ENCODE assay signal across 20 cellular contexts in the genomic region with DNA sequence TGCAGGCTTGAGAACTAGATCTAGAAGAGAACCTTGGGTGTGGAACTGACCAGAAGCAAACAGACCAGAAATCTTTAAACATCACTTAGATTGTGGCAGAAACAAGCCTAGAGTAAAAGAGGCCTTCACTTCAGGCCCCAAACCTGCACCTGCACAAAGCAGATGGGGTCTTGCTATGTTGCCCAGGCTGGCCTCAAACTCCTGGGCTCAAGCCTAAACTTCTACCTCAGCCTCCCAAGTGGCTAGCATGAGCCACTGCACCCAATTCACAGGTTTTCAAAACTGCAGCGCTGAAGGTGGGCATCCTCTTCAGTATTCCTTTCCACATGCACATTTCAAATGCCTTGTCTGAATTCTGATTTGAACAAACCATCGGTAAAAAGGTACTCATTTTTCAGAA. TPM values are rescaled to one million over a fixed set of nuclear protein-coding genes. Genes with fewer than 3 reads are reported as not detected.
A peak's percentile ranks its signal among the peaks of the same experiment; 100 is the strongest.
DNase-seq lines count a peak whose midpoint lies in the region; TF ChIP-seq lines count a peak whose summit lies in the region.
"Had no signal": no experiment of that assay in that cellular context is flagged by ENCODE, and none has a peak within 500 bp of the region (broad histone marks: within the 10 kb centered on the region; RNA-seq: fewer than 3 reads in every experiment).

No MANE protein-coding gene starts in this region.

- no peaks in the 10 kb centered on the region for H3K36me3 Mint-ChIP-seq in H9 (ENCODE audit: insufficient read depth in 1 of 3, low read depth in 3 of 3)
- H3K36me3 Mint-ChIP-seq in activated naive CD4-positive, alpha-beta T cell treated with anti-CD3 and anti-CD28 coated beads for 36 hours (ENCODE audit: low read depth): no peaks in the 10 kb centered on the region
- H3K36me3 Mint-ChIP-seq: CD4-positive, CD25-positive, alpha-beta regulatory T cell; IgD-negative memory B cell had no signal

- peaks cover under 1 to 2% of the 10 kb centered on the region in 2 experiments; a peak in 1 of 4 replicates for H3K4me1 Mint-ChIP-seq in H9
- H3K4me1 Mint-ChIP-seq in activated naive CD4-positive, alpha-beta T cell treated with anti-CD3 and anti-CD28 coated beads for 36 hours (ENCODE audit: low read depth): no peaks in the 10 kb centered on the region
- H3K4me1 Mint-ChIP-seq: CD4-positive, CD25-positive, alpha-beta regulatory T cell; IgD-negative memory B cell had no signal

- intact Hi-C loops in activated naive CD4-positive, alpha-beta T cell treated with anti-CD3 and anti-CD28 coated beads for 36 hours (cut with micrococcal nuclease): no loop called here

- H3K27me3 ChIP-seq in H9 (ENCODE audit: insufficient read depth, low read length) (no peaks in the 10 kb centered on the region), SK-N-SH (ENCODE audit: insufficient read depth) (no peaks in the 10 kb centered on the region)
- H3K27me3 ChIP-seq: BE2C had no signal

- H3K56ac ChIP-seq in H9 (ENCODE audit: insufficient read length, low read depth, low read length): no peak overlapping the region

- TF ChIP-seq EP300 in SK-N-SH (IDR thresholded peaks at IDR 0.05; ENCODE audit: borderline replicate concordance in 1 of 2, low read depth in 1 of 2, low read length in 1 of 2): no peak

- H3K79me2 ChIP-seq in H9 (ENCODE audit: insufficient read depth, low read length): no peaks in the 10 kb centered on the region
- H3K79me2 ChIP-seq in SK-N-SH (ENCODE audit: insufficient read depth): no peaks in the 10 kb centered on the region

- no peaks in the 10 kb centered on the region for H3K36me3 ChIP-seq in SK-N-SH (replicated peaks in 1 of 2; ENCODE audit: control insufficient read depth in 1 of 2, insufficient read depth in 2 of 2, low read length in 1 of 2)
- H3K36me3 ChIP-seq: BE2C had no signal

- no peak overlapping the region for H2AK5ac ChIP-seq in H9 (ENCODE audit: insufficient read length, low read length)

- no peak overlapping the region for H3K27ac Mint-ChIP-seq in H9
- no peak overlapping the region for H3K27ac Mint-ChIP-seq in activated naive CD4-positive, alpha-beta T cell treated with anti-CD3 and anti-CD28 coated beads for 36 hours
- H3K27ac Mint-ChIP-seq: CD4-positive, CD25-positive, alpha-beta regulatory T cell; IgD-negative memory B cell had no signal

- H4K91ac ChIP-seq in H9 (ENCODE audit: insufficient read length, low read depth, low read length): no peak overlapping the region

- no peak overlapping the region for H3K4me3 ChIP-seq in AG09309 (ENCODE audit: control insufficient read depth, low read depth, low read length)
- H3K4me3 ChIP-seq in epithelial cell of esophagus (ENCODE audit: low read length): no peak overlapping the region
- H3K4me3 ChIP-seq in SK-N-SH (ENCODE audit: low read depth in 2 of 2, low read length in 1 of 2): no peak overlapping the region
- H3K4me3 ChIP-seq: SK-N-MC had no signal

- no peaks in the 10 kb centered on the region for H4K20me1 ChIP-seq in H9 (ENCODE audit: control insufficient read depth, insufficient read depth, insufficient read length)
- no peaks in the 10 kb centered on the region for H4K20me1 ChIP-seq in SK-N-SH (ENCODE audit: insufficient read depth)

- H3K79me1 ChIP-seq in H9 (ENCODE audit: insufficient read depth, low read depth, low read length, poor library complexity, severe bottlenecking): no peaks in the 10 kb centered on the region

- no peaks in the 10 kb centered on the region for H3K9me3 ChIP-seq in H9 (ENCODE audit: control insufficient read depth, low read depth, low read length)
- no peaks in the 10 kb centered on the region for H3K9me3 ChIP-seq in SK-N-SH
- H3K9me3 ChIP-seq: BE2C had no signal

- no peak overlapping the region for H3T11ph ChIP-seq in H9 (ENCODE audit: low read length)

- H3K18ac ChIP-seq in H9 (ENCODE audit: insufficient read length, low read depth, low read length): no peak overlapping the region

- no peak overlapping the region for H3K4me3 Mint-ChIP-seq in H9
- no peak overlapping the region for H3K4me3 Mint-ChIP-seq in activated naive CD4-positive, alpha-beta T cell treated with anti-CD3 and anti-CD28 coated beads for 36 hours
- H3K4me3 Mint-ChIP-seq: CD4-positive, CD25-positive, alpha-beta regulatory T cell; IgD-negative memory B cell had no signal

- no peak for TF ChIP-seq RAD21 in SK-N-SH (IDR thresholded peaks at IDR 0.05; ENCODE audit: low read length)

- H2BK20ac ChIP-seq in H9 (ENCODE audit: low read depth, low read length, poor library complexity, severe bottlenecking): no peak overlapping the region

- H2AFZ ChIP-seq in H9 (ENCODE audit: low read length) (no peak overlapping the region), SK-N-SH (ENCODE audit: low read depth) (no peak overlapping the region)

- H3K23me2 ChIP-seq in H9 (ENCODE audit: insufficient read length, low read depth, low read length, poor library complexity, severe bottlenecking): no peaks in the 10 kb centered on the region

- H4K5ac ChIP-seq in H9 (ENCODE audit: insufficient read length, low read depth, low read length): no peak overlapping the region

- H3K9me3 Mint-ChIP-seq in H9: peaks cover 2 to 3% of the 10 kb centered on the region in 2 experiments; a peak in 2 of 5 replicates
- H3K9me3 Mint-ChIP-seq in activated naive CD4-positive, alpha-beta T cell treated with anti-CD3 and anti-CD28 coated beads for 36 hours: no peaks in the 10 kb centered on the region

- H2BK5ac ChIP-seq in H9 (ENCODE audit: insufficient read length, low read length): no peak overlapping the region

- CTCF ChIA-PET in RWPE1 (lab: Yijun Ruan, JAX): no interaction called here
- CTCF ChIA-PET in SK-N-SH (lab: Yijun Ruan, JAX): no interaction called here
- CTCF ChIA-PET in activated naive CD4-positive, alpha-beta T cell treated with anti-CD3 and anti-CD28 coated beads for 36 hours (lab: Charles Lee): no interaction called here

- peaks cover 13% of the 10 kb centered on the region for H3F3A ChIP-seq in SK-N-SH (replicated peaks; ENCODE audit: insufficient read depth)

- H3K4me1 ChIP-seq in H9 (ENCODE audit: insufficient read depth, low read length) (no peaks in the 10 kb centered on the region), SK-N-SH (ENCODE audit: control insufficient read depth in 1 of 2, insufficient read depth in 2 of 2, low read depth in 1 of 2, low read length in 1 of 2) (0 out of 4 replicates have a peak, but pooled peaks cover 0 to 3% of the 10 kb centered on the region in 2 experiments)

- H3K27ac ChIP-seq in H9 (ENCODE audit: insufficient read length, low read depth, low read length): no peak overlapping the region
- H3K27ac ChIP-seq in RWPE1: peak overlapping the region; percentile 43
- H3K27ac ChIP-seq in substantia nigra (ENCODE audit: low read depth, low read length, poor library complexity, severe bottlenecking): no peak overlapping the region
- no peak overlapping the region for H3K27ac ChIP-seq in SK-N-SH (ENCODE audit: low read depth in 2 of 2, low read length in 1 of 2)
- H3K27ac ChIP-seq: SK-N-MC had no signal

- no peak overlapping the region for H3K14ac ChIP-seq in H9 (ENCODE audit: insufficient read depth, low read length)

- peak; percentile 7 for TF ChIP-seq CTCF in AG09309 (IDR thresholded peaks at IDR 0.05; ENCODE audit: control insufficient read depth, insufficient read depth, low read depth, low read length, missing control alignments)
- TF ChIP-seq CTCF in H9 (conservative IDR thresholded peaks at IDR 0.05): 0 out of 3 replicates have a peak, but pooled peaks have one; percentile 19
- TF ChIP-seq CTCF in RWPE1 (conservative IDR thresholded peaks at IDR 0.05; ENCODE audit: low read depth): no peak
- TF ChIP-seq CTCF in epithelial cell of esophagus (IDR thresholded peaks at IDR 0.05; ENCODE audit: insufficient read depth, low read depth, low read length, missing control alignments): peak; percentile 4
- no peak for TF ChIP-seq CTCF in SK-N-SH (IDR thresholded peaks at IDR 0.05)

- DNase-seq in AG09309 (ENCODE audit: low read depth): no peak
- no peak for DNase-seq in H9
- DNase-seq in RWPE1 (ENCODE audit: low spot score): no peak
- no peak for DNase-seq in epithelial cell of esophagus (ENCODE audit: low read depth)
- DNase-seq in DMS153 treated with DMSO at 0.1 percent for 48 hours (lab: John Stamatoyannopoulos, UW; ENCODE audit: unreplicated experiment): no peak
- no peak for DNase-seq in substantia nigra (lab: John Stamatoyannopoulos, UW)
- no peak for DNase-seq in SK-N-SH
- DNase-seq in activated naive CD4-positive, alpha-beta T cell treated with anti-CD3 and anti-CD28 coated beads for 36 hours: no peak
- DNase-seq: BE2C; CD4-positive, CD25-positive, alpha-beta regulatory T cell; DMS79; GOT3; Karpas-422; MV-4-11; NCI-H1694; NCI-H446 treated with DMSO at 0.1 percent for 48 hours; NCI-H526 treated with DMSO at 0.1 percent for 48 hours; SHP77 had no signal

- no CpG with 5 or more reads among the region's 2 CpGs for WGBS in H9 (ENCODE audit: extremely low coverage, insufficient read length, low lambda C conversion rate)
- WGBS in SK-N-SH (ENCODE audit: low lambda C conversion rate): 94% methylated on average over 2 of the region's 2 CpGs

- no peak overlapping the region for H3K4me2 ChIP-seq in H9 (ENCODE audit: insufficient read depth, insufficient read length, low read length)
- no peak overlapping the region for H3K4me2 ChIP-seq in SK-N-SH

- no peak overlapping the region for H2BK12ac ChIP-seq in H9 (ENCODE audit: insufficient read length, low read depth, low read length)

- H3K27me3 Mint-ChIP-seq in H9 (ENCODE audit: low read depth): no peaks in the 10 kb centered on the region
- H3K27me3 Mint-ChIP-seq in activated naive CD4-positive, alpha-beta T cell treated with anti-CD3 and anti-CD28 coated beads for 36 hours (ENCODE audit: low read depth): no peaks in the 10 kb centered on the region
- H3K27me3 Mint-ChIP-seq: CD4-positive, CD25-positive, alpha-beta regulatory T cell; IgD-negative memory B cell had no signal

- H3K23ac ChIP-seq in H9 (ENCODE audit: insufficient read length, low read depth, low read length): no peak overlapping the region

- no peak overlapping the region for H3K9ac ChIP-seq in H9 (ENCODE audit: extremely low read depth, insufficient read length, low read length)
- H3K9ac ChIP-seq in SK-N-SH: no peak overlapping the region

- no peak overlapping the region for H3K4ac ChIP-seq in H9 (ENCODE audit: low read depth, low read length)

- no peak overlapping the region for H4K8ac ChIP-seq in H9 (replicated peaks; ENCODE audit: insufficient read length, low read depth, low read length)

- H2BK15ac ChIP-seq in H9 (ENCODE audit: low read depth, low read length): no peak overlapping the region

- POLR2A ChIA-PET in RWPE1 (lab: Yijun Ruan, JAX; ENCODE audit: low non-redundant PET): no interaction called here
- POLR2A ChIA-PET in SK-N-SH (lab: Yijun Ruan, JAX): no interaction called here

- no peaks in the 10 kb centered on the region for H3K9me2 ChIP-seq in SK-N-SH

- H2BK120ac ChIP-seq in H9 (ENCODE audit: low read depth, low read length, poor library complexity, severe bottlenecking): no peak overlapping the region

RNA-seq across cellular contexts. Expression of a gene that starts 19.9 kb away (rescaled TPM):
- 2.8 and 3.0 TPM in 2 replicates for total RNA-seq in H9 (2021)
- 13.3 and 15.2 TPM in 2 replicates for polyA plus RNA-seq in SK-N-SH (2012; rRNA removed)
- 5.1 and 6.0 TPM in 2 replicates for polyA plus RNA-seq in SK-N-SH (2012; cell fraction: cytosol; rRNA removed)
- 83.8 and 120 TPM in 2 replicates for polyA plus RNA-seq in SK-N-SH (2012; cell fraction: nucleus; rRNA removed)
- 1 to 10 TPM; 1.6 TPM for total RNA-seq in activated naive CD4-positive, alpha-beta T cell treated with anti-CD3 and anti-CD28 coated beads for 36 hours

RNA-seq across cellular contexts. Expression of a gene that starts 34.4 kb away (rescaled TPM):
- total RNA-seq in H9 (2021): 9.4 and 10.4 TPM in 2 replicates
- 15.4 and 19.4 TPM in 2 replicates for polyA plus RNA-seq in SK-N-SH (2012; rRNA removed)
- 8.8 and 9.0 TPM in 2 replicates for polyA plus RNA-seq in SK-N-SH (2012; cell fraction: cytosol; rRNA removed)
- polyA plus RNA-seq in SK-N-SH (2012; cell fraction: nucleus; rRNA removed): 66.8 and 82.7 TPM in 2 replicates
- 10 to 100 TPM; 10.2 to 10.6 TPM for total RNA-seq in activated naive CD4-positive, alpha-beta T cell treated with anti-CD3 and anti-CD28 coated beads for 36 hours

Comparison
In these comparisons a context has a peak if more than half of its experiments do, and no peak if none do; other contexts are left out.
1. CTCF ChIP-seq: peak in AG09309 (single experiment), H9 (single experiment) and epithelial cell of esophagus (single experiment); none in RWPE1 (single experiment) and SK-N-SH (single experiment).